In genomic region chr11:62732830-62733229, GRCh38 we compare ENCODE assay signal across 1 cellular context.
TF ChIP-seq lines count a peak whose summit lies in the region.

No MANE protein-coding gene starts in this region.

TF ChIP-seq in GM23338, 12 proteins besides CTCF, POLR2A, EP300 and RAD21 (continued from another document):
- TF ChIP-seq, protein P1, sequence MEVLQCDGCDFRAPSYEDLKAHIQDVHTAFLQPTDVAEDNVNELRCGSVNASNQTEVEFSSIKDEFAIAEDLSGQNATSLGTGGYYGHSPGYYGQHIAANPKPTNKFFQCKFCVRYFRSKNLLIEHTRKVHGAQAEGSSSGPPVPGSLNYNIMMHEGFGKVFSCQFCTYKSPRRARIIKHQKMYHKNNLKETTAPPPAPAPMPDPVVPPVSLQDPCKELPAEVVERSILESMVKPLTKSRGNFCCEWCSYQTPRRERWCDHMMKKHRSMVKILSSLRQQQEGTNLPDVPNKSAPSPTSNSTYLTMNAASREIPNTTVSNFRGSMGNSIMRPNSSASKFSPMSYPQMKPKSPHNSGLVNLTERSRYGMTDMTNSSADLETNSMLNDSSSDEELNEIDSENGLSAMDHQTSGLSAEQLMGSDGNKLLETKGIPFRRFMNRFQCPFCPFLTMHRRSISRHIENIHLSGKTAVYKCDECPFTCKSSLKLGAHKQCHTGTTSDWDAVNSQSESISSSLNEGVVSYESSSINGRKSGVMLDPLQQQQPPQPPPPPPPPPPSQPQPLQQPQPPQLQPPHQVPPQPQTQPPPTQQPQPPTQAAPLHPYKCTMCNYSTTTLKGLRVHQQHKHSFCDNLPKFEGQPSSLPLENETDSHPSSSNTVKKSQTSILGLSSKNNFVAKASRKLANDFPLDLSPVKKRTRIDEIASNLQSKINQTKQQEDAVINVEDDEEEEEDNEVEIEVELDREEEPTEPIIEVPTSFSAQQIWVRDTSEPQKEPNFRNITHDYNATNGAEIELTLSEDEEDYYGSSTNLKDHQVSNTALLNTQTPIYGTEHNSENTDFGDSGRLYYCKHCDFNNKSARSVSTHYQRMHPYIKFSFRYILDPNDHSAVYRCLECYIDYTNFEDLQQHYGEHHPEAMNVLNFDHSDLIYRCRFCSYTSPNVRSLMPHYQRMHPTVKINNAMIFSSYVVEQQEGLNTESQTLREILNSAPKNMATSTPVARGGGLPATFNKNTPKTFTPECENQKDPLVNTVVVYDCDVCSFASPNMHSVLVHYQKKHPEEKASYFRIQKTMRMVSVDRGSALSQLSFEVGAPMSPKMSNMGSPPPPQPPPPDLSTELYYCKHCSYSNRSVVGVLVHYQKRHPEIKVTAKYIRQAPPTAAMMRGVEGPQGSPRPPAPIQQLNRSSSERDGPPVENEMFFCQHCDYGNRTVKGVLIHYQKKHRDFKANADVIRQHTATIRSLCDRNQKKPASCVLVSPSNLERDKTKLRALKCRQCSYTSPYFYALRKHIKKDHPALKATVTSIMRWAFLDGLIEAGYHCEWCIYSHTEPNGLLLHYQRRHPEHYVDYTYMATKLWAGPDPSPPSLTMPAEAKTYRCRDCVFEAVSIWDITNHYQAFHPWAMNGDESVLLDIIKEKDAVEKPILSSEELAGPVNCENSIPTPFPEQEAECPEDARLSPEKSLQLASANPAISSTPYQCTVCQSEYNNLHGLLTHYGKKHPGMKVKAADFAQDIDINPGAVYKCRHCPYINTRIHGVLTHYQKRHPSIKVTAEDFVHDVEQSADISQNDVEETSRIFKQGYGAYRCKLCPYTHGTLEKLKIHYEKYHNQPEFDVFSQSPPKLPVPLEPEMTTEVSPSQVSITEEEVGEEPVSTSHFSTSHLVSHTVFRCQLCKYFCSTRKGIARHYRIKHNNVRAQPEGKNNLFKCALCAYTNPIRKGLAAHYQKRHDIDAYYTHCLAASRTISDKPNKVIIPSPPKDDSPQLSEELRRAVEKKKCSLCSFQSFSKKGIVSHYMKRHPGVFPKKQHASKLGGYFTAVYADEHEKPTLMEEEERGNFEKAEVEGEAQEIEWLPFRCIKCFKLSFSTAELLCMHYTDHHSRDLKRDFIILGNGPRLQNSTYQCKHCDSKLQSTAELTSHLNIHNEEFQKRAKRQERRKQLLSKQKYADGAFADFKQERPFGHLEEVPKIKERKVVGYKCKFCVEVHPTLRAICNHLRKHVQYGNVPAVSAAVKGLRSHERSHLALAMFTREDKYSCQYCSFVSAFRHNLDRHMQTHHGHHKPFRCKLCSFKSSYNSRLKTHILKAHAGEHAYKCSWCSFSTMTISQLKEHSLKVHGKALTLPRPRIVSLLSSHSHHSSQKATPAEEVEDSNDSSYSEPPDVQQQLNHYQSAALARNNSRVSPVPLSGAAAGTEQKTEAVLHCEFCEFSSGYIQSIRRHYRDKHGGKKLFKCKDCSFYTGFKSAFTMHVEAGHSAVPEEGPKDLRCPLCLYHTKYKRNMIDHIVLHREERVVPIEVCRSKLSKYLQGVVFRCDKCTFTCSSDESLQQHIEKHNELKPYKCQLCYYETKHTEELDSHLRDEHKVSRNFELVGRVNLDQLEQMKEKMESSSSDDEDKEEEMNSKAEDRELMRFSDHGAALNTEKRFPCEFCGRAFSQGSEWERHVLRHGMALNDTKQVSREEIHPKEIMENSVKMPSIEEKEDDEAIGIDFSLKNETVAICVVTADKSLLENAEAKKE (CRISPR knock-in tag; IDR thresholded peaks at IDR 0.05) = no peak
- TF ChIP-seq, protein P2, sequence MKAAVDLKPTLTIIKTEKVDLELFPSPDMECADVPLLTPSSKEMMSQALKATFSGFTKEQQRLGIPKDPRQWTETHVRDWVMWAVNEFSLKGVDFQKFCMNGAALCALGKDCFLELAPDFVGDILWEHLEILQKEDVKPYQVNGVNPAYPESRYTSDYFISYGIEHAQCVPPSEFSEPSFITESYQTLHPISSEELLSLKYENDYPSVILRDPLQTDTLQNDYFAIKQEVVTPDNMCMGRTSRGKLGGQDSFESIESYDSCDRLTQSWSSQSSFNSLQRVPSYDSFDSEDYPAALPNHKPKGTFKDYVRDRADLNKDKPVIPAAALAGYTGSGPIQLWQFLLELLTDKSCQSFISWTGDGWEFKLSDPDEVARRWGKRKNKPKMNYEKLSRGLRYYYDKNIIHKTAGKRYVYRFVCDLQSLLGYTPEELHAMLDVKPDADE (IDR thresholded peaks at IDR 0.05) = no peak
- TF ChIP-seq STAT1 (IDR thresholded peaks at IDR 0.05; ENCODE audit: unreplicated experiment) = no peak
- no peak for TF ChIP-seq CREB1 (CRISPR knock-in tag; IDR thresholded peaks at IDR 0.05; ENCODE audit: low read depth)
- no peak for TF ChIP-seq JUNB (IDR thresholded peaks at IDR 0.05; ENCODE audit: unreplicated experiment)
- TF ChIP-seq EZH2phosphoT487 (IDR thresholded peaks at IDR 0.05; ENCODE audit: unreplicated experiment) = no peak
- no peak for TF ChIP-seq EZH2 (IDR thresholded peaks at IDR 0.05; ENCODE audit: low read depth, unreplicated experiment)
- no peak for TF ChIP-seq REST (IDR thresholded peaks at IDR 0.05; ENCODE audit: unreplicated experiment)
